Comparison of ENCODE assay signal across 36 cellular contexts in the genomic region with DNA sequence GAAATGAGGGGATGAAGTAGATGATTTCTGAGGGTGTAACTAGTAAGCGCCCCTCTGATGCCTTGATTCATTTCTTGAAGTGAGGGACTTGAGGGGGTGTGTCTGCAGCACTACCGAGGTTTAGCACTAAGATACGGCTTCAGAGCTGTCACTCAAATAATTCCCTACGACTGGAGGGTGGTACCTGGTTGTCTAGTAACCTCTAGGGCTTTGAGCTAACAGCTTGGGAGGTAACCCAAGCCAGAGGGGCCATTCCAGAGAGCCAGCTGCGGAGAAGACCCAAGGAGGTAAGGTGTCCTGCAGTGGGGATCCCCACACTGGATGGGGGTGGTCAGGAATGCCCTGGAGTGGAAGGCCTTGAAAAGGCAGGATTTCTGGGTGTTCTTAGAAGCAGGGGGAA. TPM values are rescaled to one million over a fixed set of nuclear protein-coding genes. Genes with fewer than 3 reads are reported as not detected.
DNase-seq lines count a peak whose midpoint lies in the region; ATAC-seq, FAIRE-seq and TF ChIP-seq lines count a peak whose summit lies in the region.
"Had no signal": no experiment of that assay in that cellular context is flagged by ENCODE, and none has a peak within 500 bp of the region (broad histone marks: within the 10 kb centered on the region; RNA-seq: fewer than 3 reads in every experiment).

A gene (plus strand): TSS at position 252 of the 400 bp plus-strand sequence. CDS start 1,642 bp downstream, outside the sequence.

- FAIRE-seq in GM12878 (lab: Jason Lieb, UNC) = no peak

- H3K36me3 Mint-ChIP-seq in activated naive CD8-positive, alpha-beta T cell treated with anti-CD3 and anti-CD28 coated beads for 36 hours = peaks cover 2% of the 10 kb centered on the region
- peaks cover 3% of the 10 kb centered on the region for H3K36me3 Mint-ChIP-seq in activated naive CD8-positive, alpha-beta T cell treated with anti-CD3 and anti-CD28 coated beads, Interleukin-2, amount 50 U/mL, for 24 hours (ENCODE audit: low read depth)
- H3K36me3 Mint-ChIP-seq: brain had no signal

- H3K4me2 ChIP-seq in GM12878 (ENCODE audit: control insufficient read depth, insufficient read depth) (no peak within 1 kb of the TSS), mammary epithelial cell (ENCODE audit: insufficient read depth, low read depth, low read length) (no peak within 1 kb of the TSS)

- H3K79me2 ChIP-seq in GM12878 (ENCODE audit: control insufficient read depth, insufficient read depth, low read length) (no peaks in the 10 kb centered on the region), mammary epithelial cell (ENCODE audit: insufficient read depth, low read length) (no peaks in the 10 kb centered on the region)

- H3K27me3 ChIP-seq in GM12878 (replicated peaks in 1 of 2; ENCODE audit: control insufficient read depth in 2 of 2, insufficient read depth in 2 of 2, low read length in 1 of 2) (no peaks in the 10 kb centered on the region), thymus (ENCODE audit: control insufficient read depth, insufficient read depth) (no peaks in the 10 kb centered on the region), mammary epithelial cell (ENCODE audit: insufficient read depth, low read length) (no peaks in the 10 kb centered on the region)
- H3K27me3 ChIP-seq: SJCRH30, tibial nerve had no signal

- POLR2A ChIA-PET in GM12878 (lab: Charles Lee) = no interaction called here

- no TSS peak for BruUV-seq in GM12878 (replicated peaks; lab: Mats Ljungman, UMichigan)
- BruUV-seq in mammary epithelial cell (replicated peaks; lab: Mats Ljungman, UMichigan) = no TSS peak

- H4K20me1 ChIP-seq in GM12878 (ENCODE audit: control insufficient read depth, insufficient read depth) = no peaks in the 10 kb centered on the region
- H4K20me1 ChIP-seq in mammary epithelial cell (ENCODE audit: insufficient read depth, low read length) = no peaks in the 10 kb centered on the region

- no peak for TF ChIP-seq EP300 in GM12878 (IDR thresholded peaks at IDR 0.05; ENCODE audit: borderline replicate concordance in 1 of 2, control insufficient read depth in 1 of 2, low read depth in 2 of 2, low read length in 2 of 2)

- SMC1A ChIA-PET in GM12878 (lab: Charles Lee; ENCODE audit: uncharacterized antibody, unreplicated experiment) = interaction anchor here (1.4 to 1.9 kb wide), 4 partner anchors 12 to 193 kb away, joined by 3 to 5 read pairs (median 4); a partner anchor contains a TSS

- H3K36me3 ChIP-seq in GM12878 (ENCODE audit: control insufficient read depth in 2 of 2, insufficient read depth in 2 of 2, low read length in 1 of 2) (no peaks in the 10 kb centered on the region), thymus (ENCODE audit: control insufficient read depth, insufficient read depth) (no peaks in the 10 kb centered on the region), mammary epithelial cell (ENCODE audit: insufficient read depth, low read length) (no peaks in the 10 kb centered on the region)
- H3K36me3 ChIP-seq: neutrophil, SJCRH30, tibial nerve had no signal

- peaks cover 23% of the 10 kb centered on the region for H3K4me1 Mint-ChIP-seq in activated naive CD8-positive, alpha-beta T cell treated with anti-CD3 and anti-CD28 coated beads for 36 hours
- peaks cover 30% of the 10 kb centered on the region for H3K4me1 Mint-ChIP-seq in activated naive CD8-positive, alpha-beta T cell treated with anti-CD3 and anti-CD28 coated beads, Interleukin-2, amount 50 U/mL, for 24 hours

- TF ChIP-seq POLR2A in GM12878 (IDR thresholded peaks at IDR 0.05; ENCODE audit: low read depth, low read length) = no peak

- WGBS in GM12878 (ENCODE audit: insufficient coverage, insufficient replicate concordance, low lambda C conversion rate, missing lambda C conversion rate) = 58% methylated on average over 5 of the region's 5 CpGs
- 90% methylated on average over 5 of the region's 5 CpGs for WGBS in thymus
- WGBS in mammary epithelial cell (ENCODE audit: low coverage, missing lambda C conversion rate) = 65% methylated on average over 5 of the region's 5 CpGs

- H3K27ac ChIP-seq in GM12878 (ENCODE audit: control insufficient read depth, insufficient read depth) (no peak within 1 kb of the TSS), thymus (ENCODE audit: low read depth) (no peak within 1 kb of the TSS), mammary epithelial cell (ENCODE audit: insufficient read depth, low read depth, low read length) (no peak within 1 kb of the TSS)
- H3K27ac ChIP-seq: GM23248, neutrophil, SJCRH30, tibial nerve had no signal

- TF ChIP-seq CTCF in GM12878 (IDR thresholded peaks at IDR 0.05 in 2 of 3, conservative IDR thresholded peaks at IDR 0.05 in 1 of 3; ENCODE audit: control insufficient read depth in 2 of 3, extremely low read depth in 1 of 3, insufficient read depth in 1 of 3, low read depth in 3 of 3, low read length in 3 of 3) (no peak), mammary epithelial cell (conservative IDR thresholded peaks at IDR 0.05 in 1 of 2, IDR thresholded peaks at IDR 0.05 in 1 of 2; ENCODE audit: extremely low read depth in 1 of 2, insufficient read depth in 1 of 2, low read depth in 1 of 2, low read length in 2 of 2) (no peak)

- DNase-seq in activated naive CD8-positive, alpha-beta T cell treated with anti-CD3 and anti-CD28 coated beads for 36 hours = no peak
- DNase-seq in activated naive CD8-positive, alpha-beta T cell treated with anti-CD3 and anti-CD28 coated beads, Interleukin-2, amount 50 U/mL, for 24 hours = no peak
- DNase-seq in NCI-H524 (lab: John Stamatoyannopoulos, UW) (peak; percentile 63 to 93), GM12878 (ENCODE audit: low read depth, low spot score) (no peak), mammary epithelial cell (no peak), OCI-M2 (lab: John Stamatoyannopoulos, UW; ENCODE audit: unreplicated experiment) (no peak)
- DNase-seq: ACHN; activated CD4-positive, alpha-beta T cell treated with anti-CD3 and anti-CD28 coated beads for 4 hours; activated naive CD4-positive, alpha-beta T cell; activated T-cell treated with anti-CD3 and anti-CD28 coated beads, Interleukin-2, amount 50 U/mL, for 4 hours; amniotic stem cell; C1 segment of cervical spinal cord; DMS79 treated with DMSO at 0.1 percent for 48 hours; erythroblast; GF-D8; GM23248; HFFc6; IMR-90; left colon; mesenchymal stem cell; MV-4-11; NCI-H226; NCI-H774; RPMI8226; SJCRH30; stimulated activated CD4-positive, alpha-beta T cell treated with anti-CD3 and anti-CD28 coated beads, Interleukin-4, amount 100 ng/mL, for 24 hours; SW 1271; T-helper 9 cell had no signal

- H3K9me3 Mint-ChIP-seq in activated naive CD8-positive, alpha-beta T cell treated with anti-CD3 and anti-CD28 coated beads for 36 hours = no peaks in the 10 kb centered on the region
- no peaks in the 10 kb centered on the region for H3K9me3 Mint-ChIP-seq in activated naive CD8-positive, alpha-beta T cell treated with anti-CD3 and anti-CD28 coated beads, Interleukin-2, amount 50 U/mL, for 24 hours
- H3K9me3 Mint-ChIP-seq: activated T-cell treated with anti-CD3 and anti-CD28 coated beads, Interleukin-2, amount 50 U/mL, for 4 hours; brain; dendritic cell treated with granulocyte-macrophage colony-stimulating factor and Interleukin-4, amounts not matched to agents 40 ng/mL and 50 ng/mL, for 4 days; HFFc6 had no signal

- no peak for TF ChIP-seq RAD21 in GM12878 (IDR thresholded peaks at IDR 0.05; ENCODE audit: insufficient read depth, low read depth, low read length)

- dilution Hi-C loops in mammary epithelial cell (cut with HindIII; ENCODE audit: low sequenced_read_pairs) = no loop called here

- H3K9me3 ChIP-seq in GM12878 (replicated peaks; ENCODE audit: control insufficient read depth, insufficient read depth, low read length) (no peaks in the 10 kb centered on the region), thymus (ENCODE audit: control insufficient read depth) (no peaks in the 10 kb centered on the region), mammary epithelial cell (replicated peaks; ENCODE audit: insufficient read depth, low read length) (no peaks in the 10 kb centered on the region)
- H3K9me3 ChIP-seq: Caco-2, neutrophil, SJCRH30, tibial nerve had no signal

- intact Hi-C loops in GM12878 (cut with micrococcal nuclease; ENCODE audit: unreplicated experiment) (no loop called here), mammary epithelial cell (cut with micrococcal nuclease) (no loop called here)

- no peak within 1 kb of the TSS for H3K4me3 ChIP-seq in GM12878
- H3K4me3 ChIP-seq in thymus (ENCODE audit: low read length) = no peak within 1 kb of the TSS
- no peak within 1 kb of the TSS for H3K4me3 ChIP-seq in mammary epithelial cell (replicated peaks in 1 of 3; ENCODE audit: insufficient read depth in 1 of 3, low read depth in 2 of 3, low read length in 3 of 3)
- H3K4me3 ChIP-seq: GM23248, SJCRH30, tibial nerve had no signal

- H3K4me1 ChIP-seq in GM12878 (ENCODE audit: control insufficient read depth, insufficient read depth, low read length) = peaks cover 16% of the 10 kb centered on the region
- peaks cover 11% of the 10 kb centered on the region for H3K4me1 ChIP-seq in thymus (ENCODE audit: control insufficient read depth, insufficient read depth, low read length)
- no peaks in the 10 kb centered on the region for H3K4me1 ChIP-seq in mammary epithelial cell (ENCODE audit: insufficient read depth, low read length)
- H3K4me1 ChIP-seq: Caco-2, SJCRH30 had no signal

- ATAC-seq in activated naive CD8-positive, alpha-beta T cell treated with anti-CD3 and anti-CD28 coated beads, Interleukin-2, amount 50 U/mL, for 24 hours = no peak
- ATAC-seq in GM12878 (no peak), GM18498 (IDR thresholded peaks at IDR 0.05; ENCODE audit: unreplicated experiment) (no peak)
- ATAC-seq: activated T-cell treated with anti-CD3 and anti-CD28 coated beads, Interleukin-2, amount 50 U/mL, for 4 hours; left colon had no signal

- H2AFZ ChIP-seq in GM12878 (ENCODE audit: control insufficient read depth, low read depth, low read length) (no peak within 1 kb of the TSS), mammary epithelial cell (ENCODE audit: low read depth, low read length) (no peak within 1 kb of the TSS)
- H2AFZ ChIP-seq: GM23248 had no signal

- CTCF ChIA-PET in GM12878 (lab: Yijun Ruan, JAX) = interaction anchor here (0.7 to 5.7 kb wide), 13 partner anchors 14 to 194 kb away, joined by 3 to 36 read pairs (median 3); a partner anchor contains a TSS
- CTCF ChIA-PET in mammary epithelial cell (lab: Charles Lee; ENCODE audit: low non-redundant PET) = interaction anchor here (0.5 kb wide), 1 partner anchor 81 kb away, joined by 3 read pairs; no protein-coding TSS in a partner anchor

- H3K9ac ChIP-seq in GM12878 (ENCODE audit: control insufficient read depth, insufficient read depth, low read length) (no peak within 1 kb of the TSS), mammary epithelial cell (ENCODE audit: insufficient read depth, low read length) (no peak within 1 kb of the TSS)
- H3K9ac ChIP-seq: GM23248 had no signal

- in situ Hi-C loops in GM12878 (cut with MboI) (no loop called here), mammary epithelial cell (cut with MboI; ENCODE audit: low sequenced_read_pairs in 2 of 2) (no loop called here)

- H3K4me3 Mint-ChIP-seq in activated naive CD8-positive, alpha-beta T cell treated with anti-CD3 and anti-CD28 coated beads for 36 hours = no peak within 1 kb of the TSS
- no peak within 1 kb of the TSS for H3K4me3 Mint-ChIP-seq in activated naive CD8-positive, alpha-beta T cell treated with anti-CD3 and anti-CD28 coated beads, Interleukin-2, amount 50 U/mL, for 24 hours
- H3K4me3 Mint-ChIP-seq: activated T-cell treated with anti-CD3 and anti-CD28 coated beads, Interleukin-2, amount 50 U/mL, for 4 hours; dendritic cell treated with granulocyte-macrophage colony-stimulating factor and Interleukin-4, amounts not matched to agents 40 ng/mL and 50 ng/mL, for 4 days; HFFc6 had no signal

- H3K27me3 Mint-ChIP-seq in activated naive CD8-positive, alpha-beta T cell treated with anti-CD3 and anti-CD28 coated beads for 36 hours = no peaks in the 10 kb centered on the region
- H3K27me3 Mint-ChIP-seq in activated naive CD8-positive, alpha-beta T cell treated with anti-CD3 and anti-CD28 coated beads, Interleukin-2, amount 50 U/mL, for 24 hours = no peaks in the 10 kb centered on the region

- RAD21 ChIA-PET in GM12878 (lab: Charles Lee; ENCODE audit: unreplicated experiment) = interaction anchor here (1.2 to 1.8 kb wide), 4 partner anchors 75 to 122 kb away, joined by 3 to 5 read pairs (median 4); no protein-coding TSS in a partner anchor

- H3K27ac Mint-ChIP-seq in activated naive CD8-positive, alpha-beta T cell treated with anti-CD3 and anti-CD28 coated beads for 36 hours = no peak within 1 kb of the TSS
- no peak within 1 kb of the TSS for H3K27ac Mint-ChIP-seq in activated naive CD8-positive, alpha-beta T cell treated with anti-CD3 and anti-CD28 coated beads, Interleukin-2, amount 50 U/mL, for 24 hours
- H3K27ac Mint-ChIP-seq: dendritic cell treated with granulocyte-macrophage colony-stimulating factor and Interleukin-4, amounts not matched to agents 40 ng/mL and 50 ng/mL, for 4 days; HFFc6 had no signal

RNA-seq across cellular contexts. Expression of the gene that starts here (rescaled TPM):
- 10 to 100 TPM; 18.7 to 19.6 TPM for total RNA-seq in activated naive CD8-positive, alpha-beta T cell treated with anti-CD3 and anti-CD28 coated beads for 36 hours
- not detected in 2 replicates for total RNA-seq in GM12878 (2013; cell fraction: nucleolus; rRNA removed)
- total RNA-seq in GM12878 (2014; rRNA removed) (4.5 and 4.6 TPM in 2 replicates), GM12878 (2014; rRNA removed; fragmentation: Illumina TruSeq; extraction: Trizol) (2.1 and 2.9 TPM in 2 replicates), GM12878 (2021) (4.7 and 6.4 TPM in 2 replicates), mammary epithelial cell (not detected)
- 1.6 TPM for polyA plus RNA-seq in GM12878 (2011; ENCODE audit: low read depth)
- polyA plus RNA-seq in GM12878 (2011; rRNA removed) (not detected in 2 replicates), GM12878 (2014; fragmentation: Illumina TruSeq; extraction: Trizol) (1.4 and 4.0 TPM in 2 replicates), GM12878 (2014; fragmentation: Nextera tagmentation; extraction: Ambion mirVana) (under 1 TPM; 0.05 TPM), GM12878 (2014; rRNA removed) (3.7 and 4.2 TPM in 2 replicates), GM12878 (2016; fragmentation: Nextera tagmentation; extraction: Ambion mirVana) (1 to 10 TPM; 1.4 to 1.9 TPM), thymus (13.4 TPM), mammary epithelial cell (not detected)
- polyA plus RNA-seq in GM12878 (2011; cell fraction: cytosol; rRNA removed) = 0.05 TPM in 1 of 2 replicates, not detected in the other
- polyA plus RNA-seq in GM12878 (2011; cell fraction: nucleus; rRNA removed) = 0.13 and 0.16 TPM in 2 replicates
- polyA plus RNA-seq in GM12878 (2012) = 2.7 and 2.9 TPM in 2 replicates
- not detected in 2 replicates for polyA minus RNA-seq in GM12878 (2011; rRNA and poly(A)+ RNA removed)
- not detected in 2 replicates for polyA minus RNA-seq in GM12878 (2011; cell fraction: cytosol; rRNA and poly(A)+ RNA removed)
- not detected in 2 replicates for polyA minus RNA-seq in GM12878 (2011; cell fraction: nucleus; rRNA and poly(A)+ RNA removed)
- not detected for polyA minus RNA-seq in mammary epithelial cell
- total RNA-seq: Caco-2, GM23248, HFFc6, IMR-90, progenitor cell of endocrine pancreas, SJCRH30, tibial nerve had no signal
- polyA plus RNA-seq: GM23248, IMR-90 had no signal

Comparison
In these comparisons a context has a peak if more than half of its experiments do, and no peak if none do; other contexts are left out.
1. DNase-seq: peak in NCI-H524 (2 of 2); none in activated naive CD8-positive, alpha-beta T cell treated with anti-CD3 and anti-CD28 coated beads for 36 hours (single experiment), activated naive CD8-positive, alpha-beta T cell treated with anti-CD3 and anti-CD28 coated beads, Interleukin-2, amount 50 U/mL, for 24 hours (single experiment), GM12878 (single experiment), mammary epithelial cell (single experiment) and OCI-M2 (single experiment).